Comparison of ENCODE assay signal across 26 cellular contexts in the genomic region with DNA sequence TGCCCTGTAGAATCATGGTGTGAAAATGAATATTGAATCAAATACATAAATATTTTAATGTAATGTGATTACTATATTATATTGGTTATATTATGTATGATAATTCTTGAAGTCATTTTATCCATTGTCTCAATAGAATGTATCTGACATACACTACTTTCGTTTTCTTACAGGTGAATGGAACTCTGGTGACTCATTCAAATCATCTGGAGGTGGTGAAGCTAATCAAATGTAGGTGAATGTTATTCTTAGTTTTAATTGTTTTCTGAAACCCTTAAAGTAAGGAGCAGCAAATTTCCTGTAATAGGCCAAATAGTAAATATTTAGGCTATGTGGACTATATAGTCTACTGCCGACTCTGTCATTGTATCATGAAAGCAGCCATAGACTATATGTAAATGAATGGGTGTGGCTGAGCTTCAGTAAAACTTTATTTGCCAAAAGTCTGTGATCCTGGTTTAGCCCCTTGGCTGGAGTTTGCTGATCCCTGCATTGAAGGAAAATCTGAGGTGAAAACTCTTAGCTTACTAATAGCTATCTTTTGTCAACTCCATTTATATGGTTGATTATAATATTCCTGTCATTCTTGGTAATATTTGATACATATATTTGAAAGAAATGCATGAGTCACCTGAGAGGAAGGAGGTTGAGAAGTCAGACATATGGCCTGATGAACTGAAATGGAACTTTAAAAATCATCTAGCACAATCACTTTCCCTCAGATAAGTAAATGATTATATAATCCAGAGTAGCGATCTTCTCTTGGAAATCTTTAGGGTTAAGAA.
DNase-seq lines count a peak whose midpoint lies in the region; ATAC-seq, FAIRE-seq and TF ChIP-seq lines count a peak whose summit lies in the region.
"Had no signal": no experiment of that assay in that cellular context is flagged by ENCODE, and none has a peak within 500 bp of the region (broad histone marks: within the 10 kb centered on the region; RNA-seq: fewer than 3 reads in every experiment).

No MANE protein-coding gene starts in this region.

- H3K36me3 ChIP-seq in small intestine (ENCODE audit: control insufficient read depth in 2 of 2, insufficient read depth in 2 of 2, low read length in 2 of 2) (no peaks in the 10 kb centered on the region), prostate gland (no peaks in the 10 kb centered on the region), aorta (ENCODE audit: control insufficient read depth in 1 of 2, insufficient read depth in 2 of 2, low read length in 1 of 2) (no peaks in the 10 kb centered on the region)
- H3K36me3 ChIP-seq in CD8-positive, alpha-beta memory T cell (ENCODE audit: insufficient read depth, low read length) = no peaks in the 10 kb centered on the region

- POLR2A ChIA-PET in activated CD4-positive, alpha-beta T cell treated with anti-CD3 and anti-CD28 coated beads for 36 hours (lab: Charles Lee) = interaction anchor here (0.5 kb wide), 1 partner anchor 48 kb away, joined by 4 read pairs; no protein-coding TSS in a partner anchor
- POLR2A ChIA-PET in WTC11 (lab: Charles Lee) = no interaction called here
- POLR2A ChIA-PET in CD8-positive, alpha-beta memory T cell (lab: Charles Lee) = no interaction called here

- H3K4me1 ChIP-seq in foreskin keratinocyte (peaks cover 9% of the 10 kb centered on the region), small intestine (ENCODE audit: control insufficient read depth in 2 of 2, insufficient read depth in 1 of 2, low read depth in 1 of 2, low read length in 1 of 2) (peaks cover 0 to 8% of the 10 kb centered on the region in 2 donors), prostate gland (replicated peaks) (no peaks in the 10 kb centered on the region), aorta (ENCODE audit: control insufficient read depth in 1 of 2, insufficient read depth in 2 of 2, low read length in 2 of 2) (no peaks in the 10 kb centered on the region)
- no peaks in the 10 kb centered on the region for H3K4me1 ChIP-seq in CD8-positive, alpha-beta memory T cell (ENCODE audit: insufficient read depth, low read length)

- CTCF ChIA-PET in activated CD4-positive, alpha-beta T cell treated with anti-CD3 and anti-CD28 coated beads for 36 hours (lab: Charles Lee) = interaction anchor here (0.7 kb wide), 1 partner anchor 258 kb away, joined by 3 read pairs; no protein-coding TSS in a partner anchor
- CTCF ChIA-PET in WTC11 (lab: Charles Lee) = no interaction called here
- CTCF ChIA-PET in CD8-positive, alpha-beta memory T cell (lab: Charles Lee) = no interaction called here

- H3K27ac Mint-ChIP-seq in activated CD4-positive, alpha-beta T cell treated with anti-CD3 and anti-CD28 coated beads for 36 hours = peak overlapping the region; percentile 48
- H3K27ac Mint-ChIP-seq in WTC11 = 0 out of 2 replicates have a peak overlapping the region, but pooled peaks have one; percentile 65
- no peak overlapping the region for H3K27ac Mint-ChIP-seq in CD8-positive, alpha-beta memory T cell
- H3K27ac Mint-ChIP-seq: activated CD4-positive, alpha-beta memory T cell treated with anti-CD3 and anti-CD28 coated beads for 36 hours; activated naive CD4-positive, alpha-beta T cell treated with anti-CD3 and anti-CD28 coated beads for 36 hours; natural killer cell treated with Interleukin-12 subunit alpha and Interleukin-12 subunit beta and Interleukin-15 and Interleukin-18, amount 100 ng/mL, for 72 hours; T-helper 1 cell treated with Interleukin-12 subunit alpha and Interleukin-12 subunit beta and Interleukin-4 antibody, amounts not matched to agents 30 μg/mL and 1 μg/mL, for 36 hours had no signal

- no peak for TF ChIP-seq CTCF in WTC11 (IDR thresholded peaks at IDR 0.05)
- no peak for TF ChIP-seq CTCF in foreskin keratinocyte (conservative IDR thresholded peaks at IDR 0.05)
- no peak for TF ChIP-seq CTCF in prostate gland (IDR thresholded peaks at IDR 0.05)

- H3K36me3 Mint-ChIP-seq in activated CD4-positive, alpha-beta T cell treated with anti-CD3 and anti-CD28 coated beads for 36 hours (ENCODE audit: low read depth) = no peaks in the 10 kb centered on the region
- H3K36me3 Mint-ChIP-seq in WTC11 = peaks cover 4% of the 10 kb centered on the region; the same call in 1 of the 2 replicates
- H3K36me3 Mint-ChIP-seq in CD8-positive, alpha-beta memory T cell = peaks cover 0 to 30% (median 3%) of the 10 kb centered on the region in 3 donors
- H3K36me3 Mint-ChIP-seq: natural killer cell treated with Interleukin-12 subunit alpha and Interleukin-12 subunit beta and Interleukin-15 and Interleukin-18, amount 100 ng/mL, for 72 hours had no signal

- no peak overlapping the region for H3K4me3 Mint-ChIP-seq in activated CD4-positive, alpha-beta T cell treated with anti-CD3 and anti-CD28 coated beads for 36 hours
- no peak overlapping the region for H3K4me3 Mint-ChIP-seq in WTC11
- H3K4me3 Mint-ChIP-seq in CD8-positive, alpha-beta memory T cell = no peak overlapping the region
- H3K4me3 Mint-ChIP-seq: activated CD4-positive, alpha-beta memory T cell treated with anti-CD3 and anti-CD28 coated beads for 36 hours; activated naive CD4-positive, alpha-beta T cell treated with anti-CD3 and anti-CD28 coated beads for 36 hours; natural killer cell treated with Interleukin-12 subunit alpha and Interleukin-12 subunit beta and Interleukin-15 and Interleukin-18, amount 100 ng/mL, for 72 hours; T-helper 1 cell treated with Interleukin-12 subunit alpha and Interleukin-12 subunit beta and Interleukin-4 antibody, amounts not matched to agents 30 μg/mL and 1 μg/mL, for 36 hours had no signal

- TF ChIP-seq POLR2A in prostate gland (IDR thresholded peaks at IDR 0.05) = no peak

- FAIRE-seq in small intestine (lab: Jason Lieb, UNC) = peak; percentile 64
- FAIRE-seq: endometrium had no signal

- no peaks in the 10 kb centered on the region for H3K27me3 Mint-ChIP-seq in activated CD4-positive, alpha-beta T cell treated with anti-CD3 and anti-CD28 coated beads for 36 hours
- H3K27me3 Mint-ChIP-seq in WTC11 (ENCODE audit: low read depth) = no peaks in the 10 kb centered on the region
- peaks cover 0 to 1% of the 10 kb centered on the region in 2 donors for H3K27me3 Mint-ChIP-seq in CD8-positive, alpha-beta memory T cell
- H3K27me3 Mint-ChIP-seq: activated CD4-positive, alpha-beta memory T cell treated with anti-CD3 and anti-CD28 coated beads for 36 hours; natural killer cell treated with Interleukin-12 subunit alpha and Interleukin-12 subunit beta and Interleukin-15 and Interleukin-18, amount 100 ng/mL, for 72 hours had no signal

- 20 to 56% (median 46%) methylated on average over 3 of the region's 3 CpGs for WGBS in small intestine, 3 donors
- WGBS in prostate gland = 86% methylated on average over 3 of the region's 3 CpGs
- WGBS in aorta, 2 donors = 86 to 87% methylated on average over 3 of the region's 3 CpGs

- no peak for DNase-seq in activated CD4-positive, alpha-beta T cell treated with anti-CD3 and anti-CD28 coated beads for 36 hours
- DNase-seq in activated CD4-positive, alpha-beta T cell treated with anti-CD3 and anti-CD28 coated beads for 4 hours = no peak
- no peak for DNase-seq in WTC11 (ENCODE audit: low spot score)
- DNase-seq in foreskin keratinocyte = peak in 1 of 2 donors; percentile 44
- peak; percentile 67 for DNase-seq in small intestine
- DNase-seq in prostate gland (ENCODE audit: low spot score) = no peak
- no peak for DNase-seq in aorta
- no peak for DNase-seq in CD8-positive, alpha-beta memory T cell
- DNase-seq: activated CD4-positive, alpha-beta memory T cell treated with anti-CD3 and anti-CD28 coated beads for 36 hours; activated naive CD4-positive, alpha-beta T cell treated with anti-CD3 and anti-CD28 coated beads for 36 hours; anterior cingulate cortex; C1 segment of cervical spinal cord; cerebellar nuclear complex; GF-D8; hippocampal formation; KBM-7; kidney; mesenchymal stem cell; NCI-H2029 treated with DMSO at 0.1 percent for 48 hours; NCI-H446; SHP77 treated with DMSO at 0.1 percent for 48 hours had no signal

- no peak overlapping the region for H3K27ac ChIP-seq in foreskin keratinocyte
- peak overlapping the region; percentile 68 to 72 for H3K27ac ChIP-seq in small intestine (ENCODE audit: low read depth in 1 of 2, low read length in 1 of 2)
- no peak overlapping the region for H3K27ac ChIP-seq in prostate gland
- H3K27ac ChIP-seq in aorta (ENCODE audit: low read depth in 1 of 2, low read length in 2 of 2) = no peak overlapping the region
- no peak overlapping the region for H3K27ac ChIP-seq in CD8-positive, alpha-beta memory T cell (ENCODE audit: low read depth, low read length)
- H3K27ac ChIP-seq: vagina had no signal

- no peaks in the 10 kb centered on the region for H3K9me3 Mint-ChIP-seq in activated CD4-positive, alpha-beta T cell treated with anti-CD3 and anti-CD28 coated beads for 36 hours (ENCODE audit: low read depth)
- H3K9me3 Mint-ChIP-seq in WTC11 = no peaks in the 10 kb centered on the region
- no peaks in the 10 kb centered on the region for H3K9me3 Mint-ChIP-seq in CD8-positive, alpha-beta memory T cell
- H3K9me3 Mint-ChIP-seq: activated CD4-positive, alpha-beta memory T cell treated with anti-CD3 and anti-CD28 coated beads for 36 hours; activated naive CD4-positive, alpha-beta T cell treated with anti-CD3 and anti-CD28 coated beads for 36 hours; natural killer cell treated with Interleukin-12 subunit alpha and Interleukin-12 subunit beta and Interleukin-15 and Interleukin-18, amount 100 ng/mL, for 72 hours; T-helper 1 cell treated with Interleukin-12 subunit alpha and Interleukin-12 subunit beta and Interleukin-4 antibody, amounts not matched to agents 30 μg/mL and 1 μg/mL, for 36 hours had no signal

- H3K4me3 ChIP-seq in small intestine (ENCODE audit: low read depth in 1 of 2, low read length in 2 of 2) (no peak overlapping the region), prostate gland (no peak overlapping the region), aorta (ENCODE audit: low read length in 2 of 2) (no peak overlapping the region)
- H3K4me3 ChIP-seq in CD8-positive, alpha-beta memory T cell (ENCODE audit: low read length) = no peak overlapping the region
- H3K4me3 ChIP-seq: smooth muscle cell, vagina had no signal

- ATAC-seq in activated CD4-positive, alpha-beta T cell treated with anti-CD3 and anti-CD28 coated beads for 36 hours = no peak
- no peak for ATAC-seq in WTC11
- peak; percentile 77 for ATAC-seq in foreskin keratinocyte
- ATAC-seq in aorta (ENCODE audit: low FRiP score) = no peak
- ATAC-seq: natural killer cell treated with Interleukin-12 subunit alpha and Interleukin-12 subunit beta and Interleukin-15 and Interleukin-18, amount 100 ng/mL, for 72 hours had no signal

- no peaks in the 10 kb centered on the region for H3K9me3 ChIP-seq in small intestine (ENCODE audit: control insufficient read depth, low read depth)
- no peaks in the 10 kb centered on the region for H3K9me3 ChIP-seq in prostate gland
- no peaks in the 10 kb centered on the region for H3K9me3 ChIP-seq in aorta (ENCODE audit: control insufficient read depth, low read length)
- H3K9me3 ChIP-seq in CD8-positive, alpha-beta memory T cell (ENCODE audit: low read length) = no peaks in the 10 kb centered on the region
- H3K9me3 ChIP-seq: vagina had no signal

- H3K27me3 ChIP-seq in foreskin keratinocyte (no peaks in the 10 kb centered on the region), small intestine (ENCODE audit: control insufficient read depth in 2 of 2, insufficient read depth in 2 of 2, low read length in 2 of 2) (no peaks in the 10 kb centered on the region), prostate gland (replicated peaks; ENCODE audit: insufficient read depth) (no peaks in the 10 kb centered on the region), aorta (ENCODE audit: control insufficient read depth in 1 of 2, insufficient read depth in 2 of 2, low read length in 1 of 2) (no peaks in the 10 kb centered on the region)
- no peaks in the 10 kb centered on the region for H3K27me3 ChIP-seq in CD8-positive, alpha-beta memory T cell (ENCODE audit: insufficient read depth, low read length, poor library complexity, severe bottlenecking)
- H3K27me3 ChIP-seq: vagina had no signal

- peaks cover 5% of the 10 kb centered on the region for H3K4me1 Mint-ChIP-seq in activated CD4-positive, alpha-beta T cell treated with anti-CD3 and anti-CD28 coated beads for 36 hours
- no peaks in the 10 kb centered on the region for H3K4me1 Mint-ChIP-seq in WTC11
- no peaks in the 10 kb centered on the region for H3K4me1 Mint-ChIP-seq in CD8-positive, alpha-beta memory T cell

- intact Hi-C loops in activated CD4-positive, alpha-beta T cell treated with anti-CD3 and anti-CD28 coated beads for 36 hours (cut with DNase I, micrococcal nuclease) = no loop called here
- intact Hi-C loops in prostate gland (cut with DNase I) (no loop called here), aorta (cut with DNase I) (no loop called here)

Comparison
In these comparisons a context has a peak if more than half of its experiments do, and no peak if none do; other contexts are left out.
1. H3K27ac Mint-ChIP-seq: peak in activated CD4-positive, alpha-beta T cell treated with anti-CD3 and anti-CD28 coated beads for 36 hours (single experiment) and WTC11 (single experiment); none in CD8-positive, alpha-beta memory T cell (0 of 8).
2. H3K27ac ChIP-seq: peak in small intestine (2 of 2); none in foreskin keratinocyte (single experiment), prostate gland (0 of 2), aorta (0 of 2) and CD8-positive, alpha-beta memory T cell (single experiment).